1 cellular context compared by ENCODE assay signal in the genomic region with DNA sequence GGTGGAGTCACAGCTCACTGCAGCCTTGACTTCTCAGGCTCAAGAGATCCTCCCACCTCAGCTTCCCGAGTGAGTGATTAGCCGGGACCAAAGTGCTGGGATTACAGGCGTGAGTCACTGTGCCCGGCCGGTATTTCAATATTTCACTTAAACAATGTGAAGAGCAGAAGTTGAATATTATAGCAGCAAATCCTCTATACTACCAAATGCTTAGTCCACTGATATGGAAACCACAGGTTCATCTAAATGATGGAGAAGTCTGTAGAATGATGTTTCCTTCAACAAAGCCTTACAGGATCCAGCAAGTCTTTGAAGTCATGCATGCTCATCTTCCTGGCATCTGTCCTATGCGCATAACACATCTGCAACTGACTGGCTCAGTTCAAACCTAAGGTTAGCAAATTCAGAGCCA.
A peak's percentile ranks its signal among the peaks of the same experiment; 100 is the strongest.
TF ChIP-seq lines count a peak whose summit lies in the region.

No MANE protein-coding gene starts in this region.

TF ChIP-seq in HEK293, 187 proteins besides CTCF, POLR2A, EP300 and RAD21 (continued from another document):
- TF ChIP-seq, protein P1, sequence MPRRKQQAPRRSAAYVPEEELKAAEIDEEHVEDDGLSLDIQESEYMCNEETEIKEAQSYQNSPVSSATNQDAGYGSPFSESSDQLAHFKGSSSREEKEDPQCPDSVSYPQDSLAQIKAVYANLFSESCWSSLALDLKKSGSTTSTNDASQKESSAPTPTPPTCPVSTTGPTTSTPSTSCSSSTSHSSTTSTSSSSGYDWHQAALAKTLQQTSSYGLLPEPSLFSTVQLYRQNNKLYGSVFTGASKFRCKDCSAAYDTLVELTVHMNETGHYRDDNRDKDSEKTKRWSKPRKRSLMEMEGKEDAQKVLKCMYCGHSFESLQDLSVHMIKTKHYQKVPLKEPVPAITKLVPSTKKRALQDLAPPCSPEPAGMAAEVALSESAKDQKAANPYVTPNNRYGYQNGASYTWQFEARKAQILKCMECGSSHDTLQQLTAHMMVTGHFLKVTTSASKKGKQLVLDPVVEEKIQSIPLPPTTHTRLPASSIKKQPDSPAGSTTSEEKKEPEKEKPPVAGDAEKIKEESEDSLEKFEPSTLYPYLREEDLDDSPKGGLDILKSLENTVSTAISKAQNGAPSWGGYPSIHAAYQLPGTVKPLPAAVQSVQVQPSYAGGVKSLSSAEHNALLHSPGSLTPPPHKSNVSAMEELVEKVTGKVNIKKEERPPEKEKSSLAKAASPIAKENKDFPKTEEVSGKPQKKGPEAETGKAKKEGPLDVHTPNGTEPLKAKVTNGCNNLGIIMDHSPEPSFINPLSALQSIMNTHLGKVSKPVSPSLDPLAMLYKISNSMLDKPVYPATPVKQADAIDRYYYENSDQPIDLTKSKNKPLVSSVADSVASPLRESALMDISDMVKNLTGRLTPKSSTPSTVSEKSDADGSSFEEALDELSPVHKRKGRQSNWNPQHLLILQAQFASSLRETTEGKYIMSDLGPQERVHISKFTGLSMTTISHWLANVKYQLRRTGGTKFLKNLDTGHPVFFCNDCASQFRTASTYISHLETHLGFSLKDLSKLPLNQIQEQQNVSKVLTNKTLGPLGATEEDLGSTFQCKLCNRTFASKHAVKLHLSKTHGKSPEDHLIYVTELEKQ (tag by site-specific recombination; IDR thresholded peaks at IDR 0.05; ENCODE audit: borderline replicate concordance), result no peak
- TF ChIP-seq ZNF624 (tag by site-specific recombination; IDR thresholded peaks at IDR 0.05), result no peak
- TF ChIP-seq ZBTB17 (tag by site-specific recombination; IDR thresholded peaks at IDR 0.05), result peak; percentile 42
- no peak for TF ChIP-seq HOXD13 (CRISPR knock-in tag; IDR thresholded peaks at IDR 0.05; ENCODE audit: borderline replicate concordance)
- 0 out of 2 replicates have a peak, but pooled peaks have one; percentile 21 for TF ChIP-seq ZNF184 (tag by site-specific recombination; IDR thresholded peaks at IDR 0.05)
- TF ChIP-seq, protein P2, sequence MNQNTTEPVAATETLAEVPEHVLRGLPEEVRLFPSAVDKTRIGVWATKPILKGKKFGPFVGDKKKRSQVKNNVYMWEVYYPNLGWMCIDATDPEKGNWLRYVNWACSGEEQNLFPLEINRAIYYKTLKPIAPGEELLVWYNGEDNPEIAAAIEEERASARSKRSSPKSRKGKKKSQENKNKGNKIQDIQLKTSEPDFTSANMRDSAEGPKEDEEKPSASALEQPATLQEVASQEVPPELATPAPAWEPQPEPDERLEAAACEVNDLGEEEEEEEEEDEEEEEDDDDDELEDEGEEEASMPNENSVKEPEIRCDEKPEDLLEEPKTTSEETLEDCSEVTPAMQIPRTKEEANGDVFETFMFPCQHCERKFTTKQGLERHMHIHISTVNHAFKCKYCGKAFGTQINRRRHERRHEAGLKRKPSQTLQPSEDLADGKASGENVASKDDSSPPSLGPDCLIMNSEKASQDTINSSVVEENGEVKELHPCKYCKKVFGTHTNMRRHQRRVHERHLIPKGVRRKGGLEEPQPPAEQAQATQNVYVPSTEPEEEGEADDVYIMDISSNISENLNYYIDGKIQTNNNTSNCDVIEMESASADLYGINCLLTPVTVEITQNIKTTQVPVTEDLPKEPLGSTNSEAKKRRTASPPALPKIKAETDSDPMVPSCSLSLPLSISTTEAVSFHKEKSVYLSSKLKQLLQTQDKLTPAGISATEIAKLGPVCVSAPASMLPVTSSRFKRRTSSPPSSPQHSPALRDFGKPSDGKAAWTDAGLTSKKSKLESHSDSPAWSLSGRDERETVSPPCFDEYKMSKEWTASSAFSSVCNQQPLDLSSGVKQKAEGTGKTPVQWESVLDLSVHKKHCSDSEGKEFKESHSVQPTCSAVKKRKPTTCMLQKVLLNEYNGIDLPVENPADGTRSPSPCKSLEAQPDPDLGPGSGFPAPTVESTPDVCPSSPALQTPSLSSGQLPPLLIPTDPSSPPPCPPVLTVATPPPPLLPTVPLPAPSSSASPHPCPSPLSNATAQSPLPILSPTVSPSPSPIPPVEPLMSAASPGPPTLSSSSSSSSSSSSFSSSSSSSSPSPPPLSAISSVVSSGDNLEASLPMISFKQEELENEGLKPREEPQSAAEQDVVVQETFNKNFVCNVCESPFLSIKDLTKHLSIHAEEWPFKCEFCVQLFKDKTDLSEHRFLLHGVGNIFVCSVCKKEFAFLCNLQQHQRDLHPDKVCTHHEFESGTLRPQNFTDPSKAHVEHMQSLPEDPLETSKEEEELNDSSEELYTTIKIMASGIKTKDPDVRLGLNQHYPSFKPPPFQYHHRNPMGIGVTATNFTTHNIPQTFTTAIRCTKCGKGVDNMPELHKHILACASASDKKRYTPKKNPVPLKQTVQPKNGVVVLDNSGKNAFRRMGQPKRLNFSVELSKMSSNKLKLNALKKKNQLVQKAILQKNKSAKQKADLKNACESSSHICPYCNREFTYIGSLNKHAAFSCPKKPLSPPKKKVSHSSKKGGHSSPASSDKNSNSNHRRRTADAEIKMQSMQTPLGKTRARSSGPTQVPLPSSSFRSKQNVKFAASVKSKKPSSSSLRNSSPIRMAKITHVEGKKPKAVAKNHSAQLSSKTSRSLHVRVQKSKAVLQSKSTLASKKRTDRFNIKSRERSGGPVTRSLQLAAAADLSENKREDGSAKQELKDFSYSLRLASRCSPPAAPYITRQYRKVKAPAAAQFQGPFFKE (tag by site-specific recombination; IDR thresholded peaks at IDR 0.05; ENCODE audit: borderline replicate concordance), result no peak
- TF ChIP-seq ZNF792 (tag by site-specific recombination; IDR thresholded peaks at IDR 0.05), result no peak
- peak; percentile 67 for TF ChIP-seq ZEB2 (tag by site-specific recombination; IDR thresholded peaks at IDR 0.05)
- TF ChIP-seq ZNF521 (tag by site-specific recombination; IDR thresholded peaks at IDR 0.05), result no peak
- TF ChIP-seq ZNF221 (tag by site-specific recombination; IDR thresholded peaks at IDR 0.05; ENCODE audit: borderline replicate concordance), result no peak
